ENCODE assay signal across 10 cellular contexts in genomic region chr16:68200120-68200783, GRCh38. TPM values are rescaled to one million over a fixed set of nuclear protein-coding genes. Genes with fewer than 3 reads are reported as not detected.
DNase-seq lines count a peak whose midpoint lies in the region; ATAC-seq, FAIRE-seq and TF ChIP-seq lines count a peak whose summit lies in the region.
"Had no signal": no experiment of that assay in that cellular context is flagged by ENCODE, and none has a peak within 500 bp of the region (broad histone marks: within the 10 kb centered on the region; RNA-seq: fewer than 3 reads in every experiment).

No MANE protein-coding gene starts in this region.

- no peak for FAIRE-seq in bronchial epithelial cell (lab: Jason Lieb, UNC)
- FAIRE-seq in pancreas (lab: Jason Lieb, UNC): no peak

- 61 to 63% methylated on average over 3 of the region's 3 CpGs for WGBS in pancreas, 2 donors

- H3K27ac ChIP-seq in pancreas: no peak overlapping the region
- H3K27ac ChIP-seq: skin epidermis had no signal

- H3K27me3 ChIP-seq in bronchial epithelial cell (ENCODE audit: control insufficient read depth, insufficient read depth, low read length): no peaks in the 10 kb centered on the region
- H3K27me3 ChIP-seq in pancreas: no peaks in the 10 kb centered on the region

- intact Hi-C loops in pancreas (cut with DNase I): no loop called here

- DNase-seq in GM12865 (ENCODE audit: low read depth) (peak; percentile 18), NCI-H460 (ENCODE audit: extremely low read depth, low read depth) (peak; percentile 19), bronchial epithelial cell (ENCODE audit: low read depth) (peak; percentile 82), pancreas (no peak), OCI-M2 (lab: John Stamatoyannopoulos, UW; ENCODE audit: unreplicated experiment) (no peak), NCI-H69 (lab: John Stamatoyannopoulos, UW) (no peak)
- DNase-seq in activated effector memory CD4-positive, alpha-beta T cell treated with Interleukin-2 at 50 U/mL for 16 hours: no peak
- DNase-seq: NCI-H1105 had no signal

- no peaks in the 10 kb centered on the region for H3K36me3 ChIP-seq in bronchial epithelial cell (ENCODE audit: control insufficient read depth, insufficient read depth, low read length)
- H3K36me3 ChIP-seq in pancreas: no peaks in the 10 kb centered on the region

- H3K4me3 ChIP-seq in GM12865 (ENCODE audit: low read depth, low read length): no peak overlapping the region
- no peak overlapping the region for H3K4me3 ChIP-seq in bronchial epithelial cell (ENCODE audit: low read depth, low read length)
- H3K4me3 ChIP-seq in pancreas: no peak overlapping the region
- H3K4me3 ChIP-seq: skin epidermis had no signal

- no peak for TF ChIP-seq CTCF in GM12865 (IDR thresholded peaks at IDR 0.05; ENCODE audit: insufficient read depth, low read depth, low read length, missing control alignments)
- no peak for TF ChIP-seq CTCF in bronchial epithelial cell (IDR thresholded peaks at IDR 0.05; ENCODE audit: insufficient read depth, low read length, severe bottlenecking)
- no peak for TF ChIP-seq CTCF in pancreas (IDR thresholded peaks at IDR 0.05)

- peaks cover 0 to 16% (median 0%) of the 10 kb centered on the region in 3 donors for H3K4me1 ChIP-seq in pancreas

- ATAC-seq in pancreas (peak; percentile 78 to 91 (median 84)), GM21390 (IDR thresholded peaks at IDR 0.05; ENCODE audit: unreplicated experiment) (no peak)

- H3K9me3 ChIP-seq in pancreas: no peaks in the 10 kb centered on the region

RNA-seq across cellular contexts. Expression of gene ESRP2, which starts 35.7 kb away (rescaled TPM):
- total RNA-seq in NCI-H460 (2014; rRNA removed; shearing (Covaris generic)): 0.27 TPM in 1 of 2 replicates, not detected in the other
- 0.33 and 0.38 TPM in 2 replicates for polyA plus RNA-seq in NCI-H460 (2014; cell fraction: nucleus; rRNA removed)
- total RNA-seq in bronchial epithelial cell (49.0 and 95.2 TPM in 2 replicates), pancreas (10 to 100 TPM; 20.1 to 43.4 (median 33.3) TPM)
- 10 to 100 TPM; 35.5 to 45.5 TPM for polyA plus RNA-seq in pancreas

RNA-seq across cellular contexts. Expression of gene PLA2G15, which starts 44.9 kb away (rescaled TPM):
- 7.5 and 7.6 TPM in 2 replicates for total RNA-seq in NCI-H460 (2014; rRNA removed; shearing (Covaris generic))
- polyA plus RNA-seq in NCI-H460 (2014; cell fraction: nucleus; rRNA removed): 15.5 and 24.5 TPM in 2 replicates
- total RNA-seq in bronchial epithelial cell (8.2 and 9.2 TPM in 2 replicates), pancreas (10 to 100 TPM in 1 of 6 donors, 1 to 10 TPM in 5; 3.5 to 14.1 (median 5.1) TPM)
- polyA plus RNA-seq in pancreas: 1 to 10 TPM; 6.1 to 8.4 TPM

Comparison
In these comparisons a context has a peak if more than half of its experiments do, and no peak if none do; other contexts are left out.
1. DNase-seq: peak in GM12865 (single experiment), NCI-H460 (single experiment) and bronchial epithelial cell (single experiment); none in pancreas (0 of 6), activated effector memory CD4-positive, alpha-beta T cell treated with Interleukin-2 at 50 U/mL for 16 hours (single experiment), OCI-M2 (single experiment) and NCI-H69 (single experiment).
2. RNA of gene ESRP2, which starts 35.7 kb away (total RNA-seq): 49.0 to 95.2 TPM in bronchial epithelial cell and 20.1 to 43.4 TPM in pancreas; 0.27 TPM in NCI-H460; every median in the first group is over 10 times any median in the second.